1 cellular context compared by ENCODE assay signal in the genomic region with DNA sequence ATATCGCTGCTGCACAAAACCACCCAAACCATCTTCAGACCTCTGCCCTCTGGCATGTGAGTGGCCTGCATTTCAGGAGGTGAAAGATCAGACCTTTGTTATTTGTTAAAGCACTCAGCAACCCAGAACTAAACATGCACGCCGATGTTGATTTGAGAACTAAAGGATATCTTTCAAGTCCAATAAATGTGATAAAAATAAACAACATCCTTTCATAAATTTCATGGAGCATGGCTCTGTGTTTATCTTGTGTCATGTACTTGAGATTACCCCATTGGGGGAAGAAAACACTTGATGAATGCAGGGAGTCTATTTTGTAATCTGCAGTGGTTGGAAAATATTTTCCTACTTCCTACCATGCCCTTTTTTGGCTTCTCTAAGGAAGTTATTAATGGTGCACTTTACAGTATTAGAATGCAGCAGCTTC.
TF ChIP-seq lines count a peak whose summit lies in the region.

No MANE protein-coding gene starts in this region.

TF ChIP-seq in HEK293, 187 proteins besides CTCF, POLR2A, EP300 and RAD21 (continued from another document and continues in another):
- TF ChIP-seq, protein P1, sequence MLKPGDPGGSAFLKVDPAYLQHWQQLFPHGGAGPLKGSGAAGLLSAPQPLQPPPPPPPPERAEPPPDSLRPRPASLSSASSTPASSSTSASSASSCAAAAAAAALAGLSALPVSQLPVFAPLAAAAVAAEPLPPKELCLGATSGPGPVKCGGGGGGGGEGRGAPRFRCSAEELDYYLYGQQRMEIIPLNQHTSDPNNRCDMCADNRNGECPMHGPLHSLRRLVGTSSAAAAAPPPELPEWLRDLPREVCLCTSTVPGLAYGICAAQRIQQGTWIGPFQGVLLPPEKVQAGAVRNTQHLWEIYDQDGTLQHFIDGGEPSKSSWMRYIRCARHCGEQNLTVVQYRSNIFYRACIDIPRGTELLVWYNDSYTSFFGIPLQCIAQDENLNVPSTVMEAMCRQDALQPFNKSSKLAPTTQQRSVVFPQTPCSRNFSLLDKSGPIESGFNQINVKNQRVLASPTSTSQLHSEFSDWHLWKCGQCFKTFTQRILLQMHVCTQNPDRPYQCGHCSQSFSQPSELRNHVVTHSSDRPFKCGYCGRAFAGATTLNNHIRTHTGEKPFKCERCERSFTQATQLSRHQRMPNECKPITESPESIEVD (tag by site-specific recombination; IDR thresholded peaks at IDR 0.05): peak; percentile 81
- TF ChIP-seq ZNF596 (tag by site-specific recombination; IDR thresholded peaks at IDR 0.05) (no peak), ZNF544 (tag by site-specific recombination; IDR thresholded peaks at IDR 0.05) (no peak), ZNF155 (tag by site-specific recombination; IDR thresholded peaks at IDR 0.05) (no peak), ZNF654 (tag by site-specific recombination; IDR thresholded peaks at IDR 0.05; ENCODE audit: low read depth) (no peak), ZNF560 (tag by site-specific recombination; IDR thresholded peaks at IDR 0.05; ENCODE audit: borderline replicate concordance) (no peak), ZNF37A (tag by site-specific recombination; IDR thresholded peaks at IDR 0.05) (no peak), ZNF121 (tag by site-specific recombination; IDR thresholded peaks at IDR 0.05) (no peak), ZNF529 (tag by site-specific recombination; IDR thresholded peaks at IDR 0.05; ENCODE audit: insufficient replicate concordance) (no peak), ZNF354C (tag by site-specific recombination; IDR thresholded peaks at IDR 0.05; ENCODE audit: borderline replicate concordance, low read depth) (no peak), ZNF391 (tag by site-specific recombination; IDR thresholded peaks at IDR 0.05; ENCODE audit: borderline replicate concordance, low read depth) (no peak), GFI1B (tag by site-specific recombination; IDR thresholded peaks at IDR 0.05) (no peak), HOXC10 (CRISPR knock-in tag; IDR thresholded peaks at IDR 0.05) (no peak), YY2 (tag by site-specific recombination; IDR thresholded peaks at IDR 0.05) (0 out of 2 replicates have a peak, but pooled peaks have one; percentile 14), MYNN (tag by site-specific recombination; IDR thresholded peaks at IDR 0.05; ENCODE audit: borderline replicate concordance) (no peak), ZNF426 (tag by site-specific recombination; IDR thresholded peaks at IDR 0.05) (no peak), ZNF175 (tag by site-specific recombination; IDR thresholded peaks at IDR 0.05) (no peak), ZNF248 (tag by site-specific recombination; IDR thresholded peaks at IDR 0.05) (no peak), ZNF292 (tag by site-specific recombination; IDR thresholded peaks at IDR 0.05; ENCODE audit: borderline replicate concordance, low read depth) (no peak), ZNF585B (tag by site-specific recombination; IDR thresholded peaks at IDR 0.05) (no peak), KLF8 (tag by site-specific recombination; IDR thresholded peaks at IDR 0.05) (no peak), ZNF140 (tag by site-specific recombination; IDR thresholded peaks at IDR 0.05) (no peak), ZNF843 (tag by site-specific recombination; IDR thresholded peaks at IDR 0.05) (peak; percentile 91), ZNF223 (tag by site-specific recombination; IDR thresholded peaks at IDR 0.05) (no peak), ZNF558 (tag by site-specific recombination; IDR thresholded peaks at IDR 0.05) (0 out of 2 replicates have a peak, but pooled peaks have one; percentile 15), ZNF624 (tag by site-specific recombination; IDR thresholded peaks at IDR 0.05) (no peak), GLI2 (tag by site-specific recombination; IDR thresholded peaks at IDR 0.05; ENCODE audit: borderline replicate concordance, low read depth) (peak; percentile 58; the same call in 1 of the 2 replicates), ZNF112 (tag by site-specific recombination; IDR thresholded peaks at IDR 0.05) (no peak), SCRT2 (tag by site-specific recombination; IDR thresholded peaks at IDR 0.05) (no peak; the same call in 1 of the 2 replicates), SETDB1 (IDR thresholded peaks at IDR 0.05; ENCODE audit: insufficient read length, low read length) (no peak), WT1 (tag by site-specific recombination; IDR thresholded peaks at IDR 0.05) (peak; percentile 66), ZNF660 (tag by site-specific recombination; IDR thresholded peaks at IDR 0.05) (no peak), ZNF404 (tag by site-specific recombination; IDR thresholded peaks at IDR 0.05) (no peak), ZNF521 (tag by site-specific recombination; IDR thresholded peaks at IDR 0.05) (no peak), ZNF157 (tag by site-specific recombination; IDR thresholded peaks at IDR 0.05) (no peak), ZFHX2 (tag by site-specific recombination; conservative IDR thresholded peaks at IDR 0.05) (no peak), ZNF548 (tag by site-specific recombination; IDR thresholded peaks at IDR 0.05) (no peak), ZNF274 (IDR thresholded peaks at IDR 0.05; ENCODE audit: low read length) (no peak), ZNF274 (tag by site-specific recombination; IDR thresholded peaks at IDR 0.05; ENCODE audit: borderline replicate concordance) (no peak), ZNF664 (tag by site-specific recombination; IDR thresholded peaks at IDR 0.05) (no peak), ZNF335 (tag by site-specific recombination; conservative IDR thresholded peaks at IDR 0.05) (0 out of 2 replicates have a peak, but pooled peaks have one; percentile 7), ZNF629 (tag by site-specific recombination; IDR thresholded peaks at IDR 0.05) (0 out of 2 replicates have a peak, but pooled peaks have one; percentile 33), ZNF510 (tag by site-specific recombination; IDR thresholded peaks at IDR 0.05; ENCODE audit: insufficient replicate concordance) (no peak), IKZF3 (tag by site-specific recombination; IDR thresholded peaks at IDR 0.05) (no peak), HOXA7 (CRISPR knock-in tag; IDR thresholded peaks at IDR 0.05; ENCODE audit: borderline replicate concordance) (no peak), ZNF133 (tag by site-specific recombination; IDR thresholded peaks at IDR 0.05) (no peak)
- TF ChIP-seq, protein P2, sequence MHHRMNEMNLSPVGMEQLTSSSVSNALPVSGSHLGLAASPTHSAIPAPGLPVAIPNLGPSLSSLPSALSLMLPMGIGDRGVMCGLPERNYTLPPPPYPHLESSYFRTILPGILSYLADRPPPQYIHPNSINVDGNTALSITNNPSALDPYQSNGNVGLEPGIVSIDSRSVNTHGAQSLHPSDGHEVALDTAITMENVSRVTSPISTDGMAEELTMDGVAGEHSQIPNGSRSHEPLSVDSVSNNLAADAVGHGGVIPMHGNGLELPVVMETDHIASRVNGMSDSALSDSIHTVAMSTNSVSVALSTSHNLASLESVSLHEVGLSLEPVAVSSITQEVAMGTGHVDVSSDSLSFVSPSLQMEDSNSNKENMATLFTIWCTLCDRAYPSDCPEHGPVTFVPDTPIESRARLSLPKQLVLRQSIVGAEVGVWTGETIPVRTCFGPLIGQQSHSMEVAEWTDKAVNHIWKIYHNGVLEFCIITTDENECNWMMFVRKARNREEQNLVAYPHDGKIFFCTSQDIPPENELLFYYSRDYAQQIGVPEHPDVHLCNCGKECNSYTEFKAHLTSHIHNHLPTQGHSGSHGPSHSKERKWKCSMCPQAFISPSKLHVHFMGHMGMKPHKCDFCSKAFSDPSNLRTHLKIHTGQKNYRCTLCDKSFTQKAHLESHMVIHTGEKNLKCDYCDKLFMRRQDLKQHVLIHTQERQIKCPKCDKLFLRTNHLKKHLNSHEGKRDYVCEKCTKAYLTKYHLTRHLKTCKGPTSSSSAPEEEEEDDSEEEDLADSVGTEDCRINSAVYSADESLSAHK (tag by site-specific recombination; IDR thresholded peaks at IDR 0.05): peak; percentile 73
- TF ChIP-seq, protein P3, sequence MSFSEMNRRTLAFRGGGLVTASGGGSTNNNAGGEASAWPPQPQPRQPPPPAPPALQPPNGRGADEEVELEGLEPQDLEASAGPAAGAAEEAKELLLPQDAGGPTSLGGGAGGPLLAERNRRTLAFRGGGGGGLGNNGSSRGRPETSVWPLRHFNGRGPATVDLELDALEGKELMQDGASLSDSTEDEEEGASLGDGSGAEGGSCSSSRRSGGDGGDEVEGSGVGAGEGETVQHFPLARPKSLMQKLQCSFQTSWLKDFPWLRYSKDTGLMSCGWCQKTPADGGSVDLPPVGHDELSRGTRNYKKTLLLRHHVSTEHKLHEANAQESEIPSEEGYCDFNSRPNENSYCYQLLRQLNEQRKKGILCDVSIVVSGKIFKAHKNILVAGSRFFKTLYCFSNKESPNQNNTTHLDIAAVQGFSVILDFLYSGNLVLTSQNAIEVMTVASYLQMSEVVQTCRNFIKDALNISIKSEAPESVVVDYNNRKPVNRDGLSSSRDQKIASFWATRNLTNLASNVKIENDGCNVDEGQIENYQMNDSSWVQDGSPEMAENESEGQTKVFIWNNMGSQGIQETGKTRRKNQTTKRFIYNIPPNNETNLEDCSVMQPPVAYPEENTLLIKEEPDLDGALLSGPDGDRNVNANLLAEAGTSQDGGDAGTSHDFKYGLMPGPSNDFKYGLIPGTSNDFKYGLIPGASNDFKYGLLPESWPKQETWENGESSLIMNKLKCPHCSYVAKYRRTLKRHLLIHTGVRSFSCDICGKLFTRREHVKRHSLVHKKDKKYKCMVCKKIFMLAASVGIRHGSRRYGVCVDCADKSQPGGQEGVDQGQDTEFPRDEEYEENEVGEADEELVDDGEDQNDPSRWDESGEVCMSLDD (tag by site-specific recombination; IDR thresholded peaks at IDR 0.05): no peak
- TF ChIP-seq, protein P4, sequence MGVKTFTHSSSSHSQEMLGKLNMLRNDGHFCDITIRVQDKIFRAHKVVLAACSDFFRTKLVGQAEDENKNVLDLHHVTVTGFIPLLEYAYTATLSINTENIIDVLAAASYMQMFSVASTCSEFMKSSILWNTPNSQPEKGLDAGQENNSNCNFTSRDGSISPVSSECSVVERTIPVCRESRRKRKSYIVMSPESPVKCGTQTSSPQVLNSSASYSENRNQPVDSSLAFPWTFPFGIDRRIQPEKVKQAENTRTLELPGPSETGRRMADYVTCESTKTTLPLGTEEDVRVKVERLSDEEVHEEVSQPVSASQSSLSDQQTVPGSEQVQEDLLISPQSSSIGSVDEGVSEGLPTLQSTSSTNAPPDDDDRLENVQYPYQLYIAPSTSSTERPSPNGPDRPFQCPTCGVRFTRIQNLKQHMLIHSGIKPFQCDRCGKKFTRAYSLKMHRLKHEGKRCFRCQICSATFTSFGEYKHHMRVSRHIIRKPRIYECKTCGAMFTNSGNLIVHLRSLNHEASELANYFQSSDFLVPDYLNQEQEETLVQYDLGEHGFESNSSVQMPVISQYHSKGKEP (tag by site-specific recombination; IDR thresholded peaks at IDR 0.05): 0 out of 2 replicates have a peak, but pooled peaks have one; percentile 9
- TF ChIP-seq, protein P5, sequence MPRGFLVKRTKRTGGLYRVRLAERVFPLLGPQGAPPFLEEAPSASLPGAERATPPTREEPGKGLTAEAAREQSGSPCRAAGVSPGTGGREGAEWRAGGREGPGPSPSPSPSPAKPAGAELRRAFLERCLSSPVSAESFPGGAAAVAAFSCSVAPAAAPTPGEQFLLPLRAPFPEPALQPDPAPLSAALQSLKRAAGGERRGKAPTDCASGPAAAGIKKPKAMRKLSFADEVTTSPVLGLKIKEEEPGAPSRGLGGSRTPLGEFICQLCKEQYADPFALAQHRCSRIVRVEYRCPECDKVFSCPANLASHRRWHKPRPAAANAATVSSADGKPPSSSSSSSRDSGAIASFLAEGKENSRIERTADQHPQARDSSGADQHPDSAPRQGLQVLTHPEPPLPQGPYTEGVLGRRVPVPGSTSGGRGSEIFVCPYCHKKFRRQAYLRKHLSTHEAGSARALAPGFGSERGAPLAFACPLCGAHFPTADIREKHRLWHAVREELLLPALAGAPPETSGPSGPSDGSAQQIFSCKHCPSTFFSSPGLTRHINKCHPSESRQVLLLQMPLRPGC (tag by site-specific recombination; IDR thresholded peaks at IDR 0.05): no peak
- TF ChIP-seq, protein P6, sequence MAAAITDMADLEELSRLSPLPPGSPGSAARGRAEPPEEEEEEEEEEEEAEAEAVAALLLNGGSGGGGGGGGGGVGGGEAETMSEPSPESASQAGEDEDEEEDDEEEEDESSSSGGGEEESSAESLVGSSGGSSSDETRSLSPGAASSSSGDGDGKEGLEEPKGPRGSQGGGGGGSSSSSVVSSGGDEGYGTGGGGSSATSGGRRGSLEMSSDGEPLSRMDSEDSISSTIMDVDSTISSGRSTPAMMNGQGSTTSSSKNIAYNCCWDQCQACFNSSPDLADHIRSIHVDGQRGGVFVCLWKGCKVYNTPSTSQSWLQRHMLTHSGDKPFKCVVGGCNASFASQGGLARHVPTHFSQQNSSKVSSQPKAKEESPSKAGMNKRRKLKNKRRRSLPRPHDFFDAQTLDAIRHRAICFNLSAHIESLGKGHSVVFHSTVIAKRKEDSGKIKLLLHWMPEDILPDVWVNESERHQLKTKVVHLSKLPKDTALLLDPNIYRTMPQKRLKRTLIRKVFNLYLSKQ (tag by site-specific recombination; IDR thresholded peaks at IDR 0.05; ENCODE audit: borderline replicate concordance): no peak
- TF ChIP-seq, protein P7, sequence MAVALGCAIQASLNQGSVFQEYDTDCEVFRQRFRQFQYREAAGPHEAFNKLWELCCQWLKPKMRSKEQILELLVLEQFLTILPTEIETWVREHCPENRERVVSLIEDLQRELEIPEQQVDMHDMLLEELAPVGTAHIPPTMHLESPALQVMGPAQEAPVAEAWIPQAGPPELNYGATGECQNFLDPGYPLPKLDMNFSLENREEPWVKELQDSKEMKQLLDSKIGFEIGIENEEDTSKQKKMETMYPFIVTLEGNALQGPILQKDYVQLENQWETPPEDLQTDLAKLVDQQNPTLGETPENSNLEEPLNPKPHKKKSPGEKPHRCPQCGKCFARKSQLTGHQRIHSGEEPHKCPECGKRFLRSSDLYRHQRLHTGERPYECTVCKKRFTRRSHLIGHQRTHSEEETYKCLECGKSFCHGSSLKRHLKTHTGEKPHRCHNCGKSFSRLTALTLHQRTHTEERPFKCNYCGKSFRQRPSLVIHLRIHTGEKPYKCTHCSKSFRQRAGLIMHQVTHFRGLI (tag by site-specific recombination; IDR thresholded peaks at IDR 0.05): no peak
- TF ChIP-seq, protein P8, sequence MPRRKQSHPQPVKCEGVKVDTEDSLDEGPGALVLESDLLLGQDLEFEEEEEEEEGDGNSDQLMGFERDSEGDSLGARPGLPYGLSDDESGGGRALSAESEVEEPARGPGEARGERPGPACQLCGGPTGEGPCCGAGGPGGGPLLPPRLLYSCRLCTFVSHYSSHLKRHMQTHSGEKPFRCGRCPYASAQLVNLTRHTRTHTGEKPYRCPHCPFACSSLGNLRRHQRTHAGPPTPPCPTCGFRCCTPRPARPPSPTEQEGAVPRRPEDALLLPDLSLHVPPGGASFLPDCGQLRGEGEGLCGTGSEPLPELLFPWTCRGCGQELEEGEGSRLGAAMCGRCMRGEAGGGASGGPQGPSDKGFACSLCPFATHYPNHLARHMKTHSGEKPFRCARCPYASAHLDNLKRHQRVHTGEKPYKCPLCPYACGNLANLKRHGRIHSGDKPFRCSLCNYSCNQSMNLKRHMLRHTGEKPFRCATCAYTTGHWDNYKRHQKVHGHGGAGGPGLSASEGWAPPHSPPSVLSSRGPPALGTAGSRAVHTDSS (tag by site-specific recombination; IDR thresholded peaks at IDR 0.05): no peak
